ENCODE assay signal across 8 cellular contexts in genomic region chr5:129852747-129853352, GRCh38. TPM values are rescaled to one million over a fixed set of nuclear protein-coding genes. Genes with fewer than 3 reads are reported as not detected.
A peak's percentile ranks its signal among the peaks of the same experiment; 100 is the strongest.
DNase-seq lines count a peak whose midpoint lies in the region; ATAC-seq and TF ChIP-seq lines count a peak whose summit lies in the region.

No MANE protein-coding gene starts in this region.

- no peaks in the 10 kb centered on the region for H3K27me3 ChIP-seq in neutrophil
- H3K27me3 ChIP-seq in suprapubic skin, result no peaks in the 10 kb centered on the region

- H3K4me1 ChIP-seq in OCI-LY7 (ENCODE audit: insufficient read depth, low read length, poor library complexity, severe bottlenecking), result no peaks in the 10 kb centered on the region
- H3K4me1 ChIP-seq in neutrophil (ENCODE audit: control insufficient read depth in 1 of 2, insufficient read depth in 1 of 2, low read depth in 1 of 2, low read length in 1 of 2), result no peaks in the 10 kb centered on the region
- no peaks in the 10 kb centered on the region for H3K4me1 ChIP-seq in suprapubic skin

- H3K36me3 ChIP-seq in OCI-LY7 (ENCODE audit: insufficient read depth, low read length), result no peaks in the 10 kb centered on the region
- no peaks in the 10 kb centered on the region for H3K36me3 ChIP-seq in neutrophil
- H3K36me3 ChIP-seq in suprapubic skin, result no peaks in the 10 kb centered on the region

- no peak overlapping the region for H3K27ac ChIP-seq in OCI-LY7 (ENCODE audit: low read depth, low read length, poor library complexity, severe bottlenecking)
- no peak overlapping the region for H3K27ac ChIP-seq in neutrophil
- no peak overlapping the region for H3K27ac ChIP-seq in suprapubic skin

- CTCF ChIA-PET in OCI-LY7 (lab: Charles Lee; ENCODE audit: unreplicated experiment), result interaction anchor here (0.9 kb wide), 1 partner anchor 23 kb away, joined by 3 read pairs; no protein-coding TSS in a partner anchor

- H2AFZ ChIP-seq in OCI-LY7 (ENCODE audit: low read length), result no peak overlapping the region

- 28% methylated on average over 6 of the region's 6 CpGs for WGBS in suprapubic skin

- no peak for TF ChIP-seq POLR2A in suprapubic skin (IDR thresholded peaks at IDR 0.05)

- DNase-seq in COLO668 (lab: John Stamatoyannopoulos, UW; ENCODE audit: unreplicated experiment), result peak; percentile 49
- DNase-seq in OCI-LY7 (ENCODE audit: low spot score), result peak; percentile 57
- DNase-seq in activated T-cell treated with anti-CD3 and anti-CD28 coated beads, Interleukin-2, amount 50 U/mL, for 48 hours, result peak; percentile 81 to 83
- peak; percentile 70 for DNase-seq in fibroblast of the aortic adventitia (ENCODE audit: low read depth)
- DNase-seq in suprapubic skin (ENCODE audit: low spot score in 2 of 2), result peak; percentile 79 to 85

- no peaks in the 10 kb centered on the region for H3K79me2 ChIP-seq in OCI-LY7 (ENCODE audit: insufficient read depth, low read depth, low read length)

- peak; percentile 98 for TF ChIP-seq CTCF in OCI-LY7 (conservative IDR thresholded peaks at IDR 0.05; ENCODE audit: low read length)
- peak; percentile 98 for TF ChIP-seq CTCF in fibroblast of the aortic adventitia (IDR thresholded peaks at IDR 0.05; ENCODE audit: insufficient read depth, low read length)
- TF ChIP-seq CTCF in neutrophil (IDR thresholded peaks at IDR 0.05), result peak; percentile 55
- peak; percentile 32 to 77 for TF ChIP-seq CTCF in suprapubic skin (IDR thresholded peaks at IDR 0.05)

- no peaks in the 10 kb centered on the region for H3K9me2 ChIP-seq in OCI-LY7 (ENCODE audit: insufficient read depth, low read length)

- TF ChIP-seq EP300 in suprapubic skin (IDR thresholded peaks at IDR 0.05), result no peak

- peak; percentile 95 for ATAC-seq in GM19372 (IDR thresholded peaks at IDR 0.05; ENCODE audit: low read depth, unreplicated experiment)
- ATAC-seq in HG03442 (IDR thresholded peaks at IDR 0.05; ENCODE audit: unreplicated experiment), result peak; percentile 97

- no TSS peak for BruUV-seq in OCI-LY7 (replicated peaks; lab: Mats Ljungman, UMichigan)

- no peak overlapping the region for H3K4me2 ChIP-seq in OCI-LY7 (ENCODE audit: low read length)

- H4K20me1 ChIP-seq in OCI-LY7 (ENCODE audit: insufficient read depth, low read length), result no peaks in the 10 kb centered on the region

- H3K4me3 ChIP-seq in OCI-LY7 (ENCODE audit: low read depth, low read length, poor library complexity, severe bottlenecking), result no peak overlapping the region
- no peak overlapping the region for H3K4me3 ChIP-seq in fibroblast of the aortic adventitia (ENCODE audit: low read depth, low read length)
- no peak overlapping the region for H3K4me3 ChIP-seq in neutrophil (ENCODE audit: low read depth in 1 of 2, low read length in 1 of 2)
- no peak overlapping the region for H3K4me3 ChIP-seq in suprapubic skin

- POLR2A ChIA-PET in OCI-LY7 (lab: Charles Lee), result no interaction called here

- H3K9me3 ChIP-seq in OCI-LY7 (ENCODE audit: low read length) (no peaks in the 10 kb centered on the region), neutrophil (no peaks in the 10 kb centered on the region), suprapubic skin (no peaks in the 10 kb centered on the region)

- intact Hi-C loops in OCI-LY7 (cut with micrococcal nuclease; ENCODE audit: unreplicated experiment), result loop anchor here (1.0 kb wide), 1 partner anchor 82 kb away; no protein-coding TSS in a partner anchor

RNA-seq across cellular contexts. Expression of gene CHSY3, which starts 51.4 kb away (rescaled TPM):
- total RNA-seq in OCI-LY7 (2014; rRNA removed; shearing (Covaris generic)), result not detected in 2 replicates
- total RNA-seq in OCI-LY7 (2022) (not detected in 2 replicates), fibroblast of the aortic adventitia (ENCODE audit: low replicate concordance) (2.9 and 17.8 TPM in 2 replicates), suprapubic skin (1 to 10 TPM; 1.3 to 2.1 (median 1.5) TPM)
